37 cellular contexts compared by ENCODE assay signal in genomic region chr2:226529556-226529955, GRCh38.
"Had no signal": no experiment of that assay in that cellular context is flagged by ENCODE, and none has a peak within 500 bp of the region (broad histone marks: within the 10 kb centered on the region; RNA-seq: fewer than 3 reads in every experiment).

No MANE protein-coding gene starts in this region.

- H3K4me3 Mint-ChIP-seq: activated B cell treated with CpG ODN at 0.5 μM for 24 hours; activated CD8-positive, alpha-beta memory T cell treated with anti-CD3 and anti-CD28 coated beads, Interleukin-2, amount 10 ng/mL, durations not matched to agents 7 days and 5 days; activated CD8-positive, alpha-beta T cell treated with anti-CD3 and anti-CD28 coated beads, Interleukin-2, amount 10 ng/mL, durations not matched to agents 7 days and 5 days; activated naive CD4-positive, alpha-beta T cell treated with anti-CD3 and anti-CD28 coated beads for 36 hours; activated naive CD4-positive, alpha-beta T cell treated with anti-CD3 and anti-CD28 coated beads, Interleukin-2, amount 50 U/mL, for 24 hours; activated naive CD8-positive, alpha-beta T cell treated with anti-CD3 and anti-CD28 coated beads for 36 hours; activated naive CD8-positive, alpha-beta T cell treated with anti-CD3 and anti-CD28 coated beads, Interleukin-2, amount 50 U/mL, for 24 hours; activated T-helper 1 cell treated with anti-CD3 and anti-CD28 coated beads, Interleukin-12 subunit alpha, Interleukin-12 subunit beta, Interleukin-2, Interleukin-4 antibody, amounts not matched to agents 30 ng/mL and 10 ng/mL and 1 ng/mL, durations not matched to agents 14 hours and 24 hours and 36 hours; brain; central memory CD8-positive, alpha-beta T cell; dendritic cell treated with granulocyte-macrophage colony-stimulating factor and Interleukin-4, amounts not matched to agents 40 ng/mL and 50 ng/mL, for 4 days; endodermal cell; T-helper 17 cell; T-helper 2 cell treated with Interferon-gamma antibody and Interleukin-4, amounts not matched to agents 5 μg/mL and 100 μg/mL, for 36 hours had no signal

- H3K27me3 ChIP-seq: adrenal gland, breast epithelium, cardiac muscle cell, dorsolateral prefrontal cortex, heart right ventricle had no signal

- H3K27ac Mint-ChIP-seq: activated B cell treated with CpG ODN at 0.5 μM for 24 hours; activated CD8-positive, alpha-beta memory T cell treated with anti-CD3 and anti-CD28 coated beads, Interleukin-2, amount 10 ng/mL, durations not matched to agents 7 days and 5 days; activated CD8-positive, alpha-beta T cell treated with anti-CD3 and anti-CD28 coated beads, Interleukin-2, amount 10 ng/mL, durations not matched to agents 7 days and 5 days; activated naive CD4-positive, alpha-beta T cell treated with anti-CD3 and anti-CD28 coated beads for 36 hours; activated naive CD4-positive, alpha-beta T cell treated with anti-CD3 and anti-CD28 coated beads, Interleukin-2, amount 50 U/mL, for 24 hours; activated naive CD8-positive, alpha-beta T cell treated with anti-CD3 and anti-CD28 coated beads for 36 hours; activated naive CD8-positive, alpha-beta T cell treated with anti-CD3 and anti-CD28 coated beads, Interleukin-2, amount 50 U/mL, for 24 hours; activated T-helper 1 cell treated with anti-CD3 and anti-CD28 coated beads, Interleukin-12 subunit alpha, Interleukin-12 subunit beta, Interleukin-2, Interleukin-4 antibody, amounts not matched to agents 30 ng/mL and 10 ng/mL and 1 ng/mL, durations not matched to agents 14 hours and 24 hours and 36 hours; activated T-helper 2 cell treated with anti-CD3 and anti-CD28 coated beads, Interferon-gamma antibody, Interleukin-2, Interleukin-4, amounts not matched to agents 10 μg/mL and 5 μg/mL and 100 μg/mL, durations not matched to agents 14 hours and 24 hours and 36 hours; brain; dendritic cell treated with granulocyte-macrophage colony-stimulating factor and Interleukin-4, amounts not matched to agents 40 ng/mL and 50 ng/mL, for 4 days; endodermal cell; T-helper 17 cell; T-helper 2 cell treated with Interferon-gamma antibody and Interleukin-4, amounts not matched to agents 5 μg/mL and 100 μg/mL, for 36 hours had no signal

- H3K9me3 ChIP-seq: adrenal gland, breast epithelium had no signal

- H3K4me1 ChIP-seq: adrenal gland, breast epithelium, heart right ventricle had no signal

- H3K9me3 Mint-ChIP-seq: activated B cell treated with CpG ODN at 0.5 μM for 24 hours; activated naive CD4-positive, alpha-beta T cell treated with anti-CD3 and anti-CD28 coated beads for 36 hours; activated naive CD4-positive, alpha-beta T cell treated with anti-CD3 and anti-CD28 coated beads, Interleukin-2, amount 50 U/mL, for 24 hours; activated naive CD8-positive, alpha-beta T cell treated with anti-CD3 and anti-CD28 coated beads for 36 hours; activated naive CD8-positive, alpha-beta T cell treated with anti-CD3 and anti-CD28 coated beads, Interleukin-2, amount 50 U/mL, for 24 hours; activated T-helper 1 cell treated with anti-CD3 and anti-CD28 coated beads, Interleukin-12 subunit alpha, Interleukin-12 subunit beta, Interleukin-2, Interleukin-4 antibody, amounts not matched to agents 30 ng/mL and 10 ng/mL and 1 ng/mL, durations not matched to agents 14 hours and 24 hours and 36 hours; activated T-helper 2 cell treated with anti-CD3 and anti-CD28 coated beads, Interferon-gamma antibody, Interleukin-2, Interleukin-4, amounts not matched to agents 10 μg/mL and 5 μg/mL and 100 μg/mL, durations not matched to agents 14 hours and 24 hours and 36 hours; dendritic cell treated with granulocyte-macrophage colony-stimulating factor and Interleukin-4, amounts not matched to agents 40 ng/mL and 50 ng/mL, for 4 days; endodermal cell; T-helper 2 cell treated with Interferon-gamma antibody and Interleukin-4, amounts not matched to agents 5 μg/mL and 100 μg/mL, for 36 hours had no signal

- H3K27ac ChIP-seq: adrenal gland, breast epithelium, cardiac muscle cell, coronary artery, dorsolateral prefrontal cortex, heart right ventricle, WERI-Rb-1 had no signal

- H3K27me3 Mint-ChIP-seq: activated B cell treated with CpG ODN at 0.5 μM for 24 hours; activated naive CD4-positive, alpha-beta T cell treated with anti-CD3 and anti-CD28 coated beads, Interleukin-2, amount 50 U/mL, for 24 hours; activated naive CD8-positive, alpha-beta T cell treated with anti-CD3 and anti-CD28 coated beads for 36 hours; activated naive CD8-positive, alpha-beta T cell treated with anti-CD3 and anti-CD28 coated beads, Interleukin-2, amount 50 U/mL, for 24 hours; brain; central memory CD8-positive, alpha-beta T cell; T-helper 17 cell had no signal

- H3K36me3 Mint-ChIP-seq: activated CD8-positive, alpha-beta memory T cell treated with anti-CD3 and anti-CD28 coated beads, Interleukin-2, amount 10 ng/mL, durations not matched to agents 7 days and 5 days; activated naive CD4-positive, alpha-beta T cell treated with anti-CD3 and anti-CD28 coated beads, Interleukin-2, amount 50 U/mL, for 24 hours; activated naive CD8-positive, alpha-beta T cell treated with anti-CD3 and anti-CD28 coated beads for 36 hours; brain had no signal

- ATAC-seq: activated CD4-positive, CD25-positive, alpha-beta regulatory T cell treated with anti-CD3 and anti-CD28 coated beads, Interleukin-2, amount 50 U/mL, for 24 hours; activated CD8-positive, alpha-beta memory T cell treated with anti-CD3 and anti-CD28 coated beads, Interleukin-2, amount 10 ng/mL, durations not matched to agents 7 days and 5 days; activated CD8-positive, alpha-beta T cell treated with anti-CD3 and anti-CD28 coated beads, Interleukin-2, amount 10 ng/mL, durations not matched to agents 7 days and 5 days; activated naive CD8-positive, alpha-beta T cell treated with anti-CD3 and anti-CD28 coated beads, Interleukin-2, amount 50 U/mL, for 24 hours; esophagus mucosa; heart right ventricle; T-helper 17 cell had no signal

- DNase-seq: activated B cell treated with CpG ODN at 0.5 μM for 24 hours; activated CD4-positive, alpha-beta T cell treated with anti-CD3 and anti-CD28 coated beads for 48 hours; activated CD4-positive, alpha-beta T cell treated with anti-CD3 and anti-CD28 coated beads, Interleukin-2, amount 50 U/mL, for 1 hour; activated CD4-positive, alpha-beta T cell treated with anti-CD3 and anti-CD28 coated beads, Interleukin-2, amount 50 U/mL, for 48 hours; activated CD8-positive, alpha-beta memory T cell treated with anti-CD3 and anti-CD28 coated beads, Interleukin-2, amount 10 ng/mL, durations not matched to agents 7 days and 5 days; activated CD8-positive, alpha-beta memory T cell treated with anti-CD3 and anti-CD28 coated beads, Interleukin-2, amount 50 U/mL, for 4 hours; activated CD8-positive, alpha-beta T cell treated with anti-CD3 and anti-CD28 coated beads, Interleukin-2, amount 10 ng/mL, durations not matched to agents 7 days and 5 days; activated effector memory CD4-positive, alpha-beta T cell treated with anti-CD3 and anti-CD28 coated beads, Interleukin-2, amount 50 U/mL, for 16 hours; activated naive CD4-positive, alpha-beta T cell treated with anti-CD3 and anti-CD28 coated beads for 36 hours; activated naive CD8-positive, alpha-beta T cell treated with anti-CD3 and anti-CD28 coated beads for 36 hours; activated naive CD8-positive, alpha-beta T cell treated with anti-CD3 and anti-CD28 coated beads, Interleukin-2, amount 50 U/mL, for 24 hours; activated T-cell treated with anti-CD3 and anti-CD28 coated beads, Interleukin-2, amount 50 U/mL, for 1 hour; activated T-cell treated with anti-CD3 and anti-CD28 coated beads, Interleukin-2, amount 50 U/mL, for 48 hours; adrenal gland; amygdala; aorta; dorsolateral prefrontal cortex; effector memory CD4-positive, alpha-beta T cell; endodermal cell; foreskin fibroblast; heart right ventricle; T-helper 1 cell; T-helper 17 cell; T1000; WERI-Rb-1 had no signal

- H3K4me3 ChIP-seq: adrenal gland, breast epithelium, cardiac muscle cell, coronary artery, dorsolateral prefrontal cortex, heart right ventricle had no signal

- H3K36me3 ChIP-seq: adrenal gland, breast epithelium, cardiac muscle cell, heart right ventricle, WERI-Rb-1 had no signal

- H3K4me1 Mint-ChIP-seq: activated B cell treated with CpG ODN at 0.5 μM for 24 hours; activated CD8-positive, alpha-beta memory T cell treated with anti-CD3 and anti-CD28 coated beads, Interleukin-2, amount 10 ng/mL, durations not matched to agents 7 days and 5 days; activated naive CD4-positive, alpha-beta T cell treated with anti-CD3 and anti-CD28 coated beads, Interleukin-2, amount 50 U/mL, for 24 hours; activated naive CD8-positive, alpha-beta T cell treated with anti-CD3 and anti-CD28 coated beads for 36 hours; activated naive CD8-positive, alpha-beta T cell treated with anti-CD3 and anti-CD28 coated beads, Interleukin-2, amount 50 U/mL, for 24 hours; central memory CD8-positive, alpha-beta T cell; endodermal cell; T-helper 17 cell had no signal
